Comparison of ENCODE assay signal across 19 cellular contexts in genomic region chr3:8298021-8298954, GRCh38.
"Had no signal": no experiment of that assay in that cellular context is flagged by ENCODE, and none has a peak within 500 bp of the region (broad histone marks: within the 10 kb centered on the region; RNA-seq: fewer than 3 reads in every experiment).

No MANE protein-coding gene starts in this region.

- ATAC-seq: activated CD4-positive, CD25-positive, alpha-beta regulatory T cell treated with anti-CD3 and anti-CD28 coated beads, Interleukin-2, amount 50 U/mL, for 24 hours; activated CD8-positive, alpha-beta T cell treated with anti-CD3 and anti-CD28 coated beads, Interleukin-2, amount 10 ng/mL, durations not matched to agents 7 days and 5 days; activated naive CD4-positive, alpha-beta T cell treated with anti-CD3 and anti-CD28 coated beads, Interleukin-2, amount 50 U/mL, for 72 hours; activated T-helper 17 cell treated with anti-CD3 and anti-CD28 coated beads, Interleukin-2, amount 50 U/mL, for 72 hours; heart right ventricle; left cardiac atrium; right cardiac atrium had no signal

- H3K4me3 ChIP-seq: colonic mucosa, dorsolateral prefrontal cortex, heart right ventricle, thoracic aorta, vagina had no signal

- H3K27me3 ChIP-seq: colonic mucosa, dorsolateral prefrontal cortex, heart right ventricle, vagina had no signal

- H3K36me3 ChIP-seq: colonic mucosa, heart right ventricle, thoracic aorta, vagina had no signal

- H3K27ac ChIP-seq: colonic mucosa, dorsolateral prefrontal cortex, heart right ventricle, parathyroid adenoma, thoracic aorta, vagina had no signal

- H3K4me1 ChIP-seq: colonic mucosa, heart right ventricle, parathyroid adenoma, vagina had no signal

- DNase-seq: activated CD4-positive, alpha-beta T cell treated with anti-CD3 and anti-CD28 coated beads, Interleukin-2, amount 10 ng/mL, durations not matched to agents 7 days and 5 days; activated CD8-positive, alpha-beta T cell treated with anti-CD3 and anti-CD28 coated beads, Interleukin-2, amount 10 ng/mL, durations not matched to agents 7 days and 5 days; colonic mucosa; dorsolateral prefrontal cortex; endodermal cell; heart right ventricle; islet precursor cell; left cardiac atrium; naive B cell; nucleus accumbens; right cardiac atrium; stimulated activated CD4-positive, alpha-beta T cell treated with anti-CD3 and anti-CD28 coated beads, Interleukin-4, amount 100 ng/mL, for 24 hours; stimulated activated naive CD4-positive, alpha-beta T cell treated with Interleukin-2 at 50 U/mL for 16 hours had no signal

- H3K9me3 ChIP-seq: colonic mucosa, heart right ventricle, thoracic aorta, vagina had no signal
